20 cellular contexts compared by ENCODE assay signal in genomic region chr7:3005257-3005656, GRCh38. TPM values are rescaled to one million over a fixed set of nuclear protein-coding genes. Genes with fewer than 3 reads are reported as not detected.
A peak's percentile ranks its signal among the peaks of the same experiment; 100 is the strongest.
DNase-seq lines count a peak whose midpoint lies in the region; ATAC-seq, FAIRE-seq and TF ChIP-seq lines count a peak whose summit lies in the region.
"Had no signal": no experiment of that assay in that cellular context is flagged by ENCODE, and none has a peak within 500 bp of the region (broad histone marks: within the 10 kb centered on the region; RNA-seq: fewer than 3 reads in every experiment).

No MANE protein-coding gene starts in this region.

- TF ChIP-seq CTCF in astrocyte (IDR thresholded peaks at IDR 0.05; ENCODE audit: insufficient read depth, low read depth, low read length) (no peak), kidney (IDR thresholded peaks at IDR 0.05; ENCODE audit: borderline replicate concordance, extremely low read depth, insufficient read depth) (no peak)

- intact Hi-C loops in kidney (cut with DNase I) = no loop called here

- no peak overlapping the region for H3K27ac ChIP-seq in astrocyte (ENCODE audit: low read depth, low read length)
- H3K27ac ChIP-seq in kidney (ENCODE audit: low read depth in 2 of 2, low read length in 2 of 2) = no peak overlapping the region

- H2AFZ ChIP-seq in astrocyte (ENCODE audit: low read depth, low read length) = no peak overlapping the region

- in situ Hi-C loops in HAP-1 (cut with MboI; ENCODE audit: low sequenced_read_pairs) = no loop called here

- H3K4me1 Mint-ChIP-seq in activated T-cell treated with anti-CD3 and anti-CD28 coated beads, Interleukin-2, amount 50 U/mL, for 24 hours (ENCODE audit: low read depth) = peaks cover 55% of the 10 kb centered on the region
- no peaks in the 10 kb centered on the region for H3K4me1 Mint-ChIP-seq in astrocyte (ENCODE audit: low read depth, unreplicated experiment)

- no peaks in the 10 kb centered on the region for H3K9me3 Mint-ChIP-seq in activated T-cell treated with anti-CD3 and anti-CD28 coated beads, Interleukin-2, amount 50 U/mL, for 24 hours
- peaks cover 5% of the 10 kb centered on the region for H3K9me3 Mint-ChIP-seq in astrocyte (ENCODE audit: unreplicated experiment)
- H3K9me3 Mint-ChIP-seq: CD4-positive, alpha-beta T cell had no signal

- no peaks in the 10 kb centered on the region for H3K27me3 Mint-ChIP-seq in activated T-cell treated with anti-CD3 and anti-CD28 coated beads, Interleukin-2, amount 50 U/mL, for 24 hours
- H3K27me3 Mint-ChIP-seq in astrocyte (ENCODE audit: low read depth, unreplicated experiment) = peaks cover 3% of the 10 kb centered on the region
- H3K27me3 Mint-ChIP-seq: CD4-positive, alpha-beta T cell had no signal

- H3K79me2 ChIP-seq in astrocyte (ENCODE audit: insufficient read depth, low read length) = no peaks in the 10 kb centered on the region

- peak; percentile 19 for DNase-seq in activated T-cell treated with anti-CD3 and anti-CD28 coated beads, Interleukin-2, amount 50 U/mL, for 24 hours
- DNase-seq in activated T-cell treated with anti-CD3 and anti-CD28 coated beads for 4 hours = no peak
- DNase-seq in astrocyte (ENCODE audit: low read depth) = no peak
- DNase-seq in kidney = peak; percentile 3
- DNase-seq in HAP-1 (ENCODE audit: low spot score in 2 of 2) = no peak
- no peak for DNase-seq in SIG-M5 (lab: John Stamatoyannopoulos, UW)
- DNase-seq: Caco-2; CD4-positive, alpha-beta T cell; HFFc6; NCI-H1105; NCI-H2081 treated with DMSO at 0.1 percent for 48 hours; NCI-H510A; NCI-H748 treated with DMSO at 0.1 percent for 48 hours; NK-92 treated with Interleukin-12 subunit alpha and Interleukin-12 subunit beta, amount 100 ng/mL, for 24 hours; SHP77 had no signal

- H3K27ac Mint-ChIP-seq in activated T-cell treated with anti-CD3 and anti-CD28 coated beads, Interleukin-2, amount 50 U/mL, for 24 hours = no peak overlapping the region
- H3K27ac Mint-ChIP-seq in astrocyte (ENCODE audit: unreplicated experiment) = no peak overlapping the region
- H3K27ac Mint-ChIP-seq: HFFc6 had no signal

- no peaks in the 10 kb centered on the region for H3K9me3 ChIP-seq in astrocyte (ENCODE audit: insufficient read depth, low read depth, low read length)
- no peaks in the 10 kb centered on the region for H3K9me3 ChIP-seq in kidney (ENCODE audit: control insufficient read depth in 1 of 2, low read length in 2 of 2)
- no peaks in the 10 kb centered on the region for H3K9me3 ChIP-seq in HAP-1
- H3K9me3 ChIP-seq: Caco-2 had no signal

- H3K4me2 ChIP-seq in astrocyte (ENCODE audit: low read length) = peak overlapping the region; percentile 36

- no peaks in the 10 kb centered on the region for H4K20me1 ChIP-seq in astrocyte (ENCODE audit: insufficient read depth, low read length)

- peaks cover 3% of the 10 kb centered on the region for H3K4me1 ChIP-seq in astrocyte (ENCODE audit: insufficient read depth, low read length)
- no peaks in the 10 kb centered on the region for H3K4me1 ChIP-seq in kidney (ENCODE audit: control insufficient read depth in 1 of 2, insufficient read depth in 1 of 2, low read depth in 1 of 2, low read length in 2 of 2)
- no peaks in the 10 kb centered on the region for H3K4me1 ChIP-seq in HAP-1
- H3K4me1 ChIP-seq: Caco-2 had no signal

- FAIRE-seq in astrocyte (lab: Jason Lieb, UNC) (no peak), kidney (lab: Jason Lieb, UNC) (no peak)
- FAIRE-seq: GM12878, H1, K562 had no signal

- H3K36me3 ChIP-seq in astrocyte (ENCODE audit: insufficient read depth, low read length) = no peaks in the 10 kb centered on the region
- H3K36me3 ChIP-seq in kidney (ENCODE audit: control insufficient read depth in 1 of 2, insufficient read depth in 2 of 2, low read length in 2 of 2) = no peaks in the 10 kb centered on the region
- H3K36me3 ChIP-seq in HAP-1 (replicated peaks) = no peaks in the 10 kb centered on the region

- no peak for ATAC-seq in GM18520 (IDR thresholded peaks at IDR 0.05; ENCODE audit: unreplicated experiment)
- ATAC-seq: GM12878, K562 had no signal

- H3K27me3 ChIP-seq in astrocyte (ENCODE audit: insufficient read depth, low read length) (peaks cover 2% of the 10 kb centered on the region), HAP-1 (ENCODE audit: low read depth) (no peaks in the 10 kb centered on the region)

- H3K36me3 Mint-ChIP-seq in activated T-cell treated with anti-CD3 and anti-CD28 coated beads, Interleukin-2, amount 50 U/mL, for 24 hours (ENCODE audit: low read depth) = peaks cover 72% of the 10 kb centered on the region
- no peaks in the 10 kb centered on the region for H3K36me3 Mint-ChIP-seq in astrocyte (ENCODE audit: low read depth, unreplicated experiment)

- no peak overlapping the region for H3K4me3 Mint-ChIP-seq in activated T-cell treated with anti-CD3 and anti-CD28 coated beads, Interleukin-2, amount 50 U/mL, for 24 hours
- H3K4me3 Mint-ChIP-seq in astrocyte (ENCODE audit: unreplicated experiment) = no peak overlapping the region
- H3K4me3 Mint-ChIP-seq: CD4-positive, alpha-beta T cell; HFFc6 had no signal

- H3K9ac ChIP-seq in astrocyte (ENCODE audit: low read length) (no peak overlapping the region), kidney (ENCODE audit: low read length in 2 of 2) (no peak overlapping the region)

- H3K4me3 ChIP-seq in astrocyte (ENCODE audit: insufficient read depth, low read depth, low read length) (no peak overlapping the region), kidney (ENCODE audit: low read length in 2 of 2) (no peak overlapping the region), HAP-1 (no peak overlapping the region)
- H3K4me3 ChIP-seq: GM12878, K562 had no signal

RNA-seq across cellular contexts. Expression of gene CARD11, which starts 38.4 kb away (rescaled TPM):
- total RNA-seq in astrocyte (6.6 and 9.5 TPM in 2 replicates), kidney (9.6 TPM)
- 0.22 TPM for polyA plus RNA-seq in kidney (ENCODE audit: insufficient read depth, low read depth, low replicate concordance)
- total RNA-seq: HFFc6 had no signal
- polyA plus RNA-seq: BJ had no signal

Comparison
In these comparisons a context has a peak if more than half of its experiments do, and no peak if none do; other contexts are left out.
1. DNase-seq: peak in activated T-cell treated with anti-CD3 and anti-CD28 coated beads, Interleukin-2, amount 50 U/mL, for 24 hours (single experiment) and kidney (single experiment); none in activated T-cell treated with anti-CD3 and anti-CD28 coated beads for 4 hours (single experiment), astrocyte (single experiment), HAP-1 (0 of 2) and SIG-M5 (single experiment).